In the genomic region with DNA sequence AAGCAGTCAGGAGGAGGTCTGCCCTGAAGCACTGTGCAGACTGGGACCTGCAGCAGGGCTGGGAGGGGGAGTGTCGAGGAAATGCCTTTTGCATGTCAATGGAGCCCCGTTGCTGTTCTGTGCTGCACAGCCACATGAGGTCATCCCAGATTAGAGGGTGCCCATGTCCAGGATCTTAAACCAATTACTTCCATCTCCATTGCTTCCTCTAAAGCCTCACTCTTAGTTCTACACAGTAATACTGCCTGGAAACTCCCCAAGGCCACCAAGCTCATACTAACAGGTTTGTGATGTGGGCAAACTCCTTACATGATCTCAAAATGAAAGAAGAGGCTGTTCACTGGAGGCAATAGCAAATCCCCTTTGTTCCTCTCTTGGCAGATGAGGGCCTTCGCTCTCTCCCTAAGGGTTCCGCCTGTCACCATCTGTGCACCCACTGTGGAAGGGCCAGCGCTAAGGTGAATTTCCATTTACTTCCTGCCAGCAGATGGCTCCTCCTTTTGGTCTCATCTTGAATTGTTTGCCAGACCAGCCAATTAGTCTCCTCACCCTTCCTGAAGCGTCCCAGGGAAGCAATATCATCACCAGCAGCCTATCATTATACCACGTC, we compare ENCODE assay signal across 8 cellular contexts. TPM values are rescaled to one million over a fixed set of nuclear protein-coding genes. Genes with fewer than 3 reads are reported as not detected.
DNase-seq lines count a peak whose midpoint lies in the region; ATAC-seq and TF ChIP-seq lines count a peak whose summit lies in the region.

No MANE protein-coding gene starts in this region.

- H3K4me1 Mint-ChIP-seq in activated naive CD8-positive, alpha-beta T cell treated with anti-CD3 and anti-CD28 coated beads, Interleukin-2, amount 10 ng/mL, durations not matched to agents 7 days and 5 days = peaks cover 8% of the 10 kb centered on the region
- peaks cover 12% of the 10 kb centered on the region for H3K4me1 Mint-ChIP-seq in activated naive CD8-positive, alpha-beta T cell treated with anti-CD3 and anti-CD28 coated beads for 36 hours
- H3K4me1 Mint-ChIP-seq in mesothelial cell of epicardium = peaks cover 3% of the 10 kb centered on the region

- peak overlapping the region; percentile 14 for H3K27ac Mint-ChIP-seq in activated naive CD8-positive, alpha-beta T cell treated with anti-CD3 and anti-CD28 coated beads, Interleukin-2, amount 10 ng/mL, durations not matched to agents 7 days and 5 days
- H3K27ac Mint-ChIP-seq in activated naive CD8-positive, alpha-beta T cell treated with anti-CD3 and anti-CD28 coated beads for 36 hours = no peak overlapping the region
- H3K27ac Mint-ChIP-seq in mesothelial cell of epicardium = no peak overlapping the region

- no peak overlapping the region for H3K4me3 Mint-ChIP-seq in activated naive CD8-positive, alpha-beta T cell treated with anti-CD3 and anti-CD28 coated beads, Interleukin-2, amount 10 ng/mL, durations not matched to agents 7 days and 5 days
- no peak overlapping the region for H3K4me3 Mint-ChIP-seq in activated naive CD8-positive, alpha-beta T cell treated with anti-CD3 and anti-CD28 coated beads for 36 hours
- H3K4me3 Mint-ChIP-seq in mesothelial cell of epicardium = no peak overlapping the region

- H3K9me3 Mint-ChIP-seq in activated naive CD8-positive, alpha-beta T cell treated with anti-CD3 and anti-CD28 coated beads, Interleukin-2, amount 10 ng/mL, durations not matched to agents 7 days and 5 days = no peaks in the 10 kb centered on the region
- no peaks in the 10 kb centered on the region for H3K9me3 Mint-ChIP-seq in activated naive CD8-positive, alpha-beta T cell treated with anti-CD3 and anti-CD28 coated beads for 36 hours
- H3K9me3 Mint-ChIP-seq in mesothelial cell of epicardium = no peaks in the 10 kb centered on the region

- H3K4me3 ChIP-seq in LNCaP clone FGC (ENCODE audit: low read depth, low read length) = no peak overlapping the region

- POLR2A ChIA-PET in activated naive CD8-positive, alpha-beta T cell treated with anti-CD3 and anti-CD28 coated beads, Interleukin-2, amount 10 ng/mL, durations not matched to agents 7 days and 5 days (lab: Charles Lee) = no interaction called here

- DNase-seq in activated naive CD8-positive, alpha-beta T cell treated with anti-CD3 and anti-CD28 coated beads, Interleukin-2, amount 10 ng/mL, durations not matched to agents 7 days and 5 days = no peak
- no peak for DNase-seq in activated naive CD8-positive, alpha-beta T cell treated with anti-CD3 and anti-CD28 coated beads for 36 hours
- DNase-seq in LNCaP clone FGC (ENCODE audit: low read depth) = no peak
- peak; percentile 97 for DNase-seq in cerebellar cortex (ENCODE audit: low spot score)
- peak; percentile 30 for DNase-seq in pons (ENCODE audit: low spot score)
- DNase-seq in NCI-H774 (lab: John Stamatoyannopoulos, UW) = no peak
- no peak for DNase-seq in mesothelial cell of epicardium (ENCODE audit: low spot score in 2 of 2, unreplicated experiment in 2 of 2)

- no peaks in the 10 kb centered on the region for H3K36me3 Mint-ChIP-seq in activated naive CD8-positive, alpha-beta T cell treated with anti-CD3 and anti-CD28 coated beads, Interleukin-2, amount 10 ng/mL, durations not matched to agents 7 days and 5 days
- H3K36me3 Mint-ChIP-seq in activated naive CD8-positive, alpha-beta T cell treated with anti-CD3 and anti-CD28 coated beads for 36 hours = no peaks in the 10 kb centered on the region
- no peaks in the 10 kb centered on the region for H3K36me3 Mint-ChIP-seq in mesothelial cell of epicardium

- no peak for ATAC-seq in activated naive CD8-positive, alpha-beta T cell treated with anti-CD3 and anti-CD28 coated beads, Interleukin-2, amount 10 ng/mL, durations not matched to agents 7 days and 5 days (ENCODE audit: low read depth)
- no peak for ATAC-seq in GM18870 (IDR thresholded peaks at IDR 0.05; ENCODE audit: unreplicated experiment)

- TF ChIP-seq CTCF in LNCaP clone FGC (IDR thresholded peaks at IDR 0.05; ENCODE audit: control insufficient read depth, extremely low read depth, insufficient read depth) = peak; percentile 19; the same call in 1 of the 2 replicates
- TF ChIP-seq CTCF in mesothelial cell of epicardium (IDR thresholded peaks at IDR 0.05; ENCODE audit: unreplicated experiment) = no peak

- H3K27me3 Mint-ChIP-seq in activated naive CD8-positive, alpha-beta T cell treated with anti-CD3 and anti-CD28 coated beads, Interleukin-2, amount 10 ng/mL, durations not matched to agents 7 days and 5 days = peaks cover 8% of the 10 kb centered on the region
- H3K27me3 Mint-ChIP-seq in activated naive CD8-positive, alpha-beta T cell treated with anti-CD3 and anti-CD28 coated beads for 36 hours = no peaks in the 10 kb centered on the region
- no peaks in the 10 kb centered on the region for H3K27me3 Mint-ChIP-seq in mesothelial cell of epicardium (ENCODE audit: low read depth)

RNA-seq across cellular contexts. Expression of a gene that starts 35.4 kb away (rescaled TPM):
- 10 to 100 TPM; 49.2 to 50.7 TPM for total RNA-seq in activated naive CD8-positive, alpha-beta T cell treated with anti-CD3 and anti-CD28 coated beads, Interleukin-2, amount 10 ng/mL, durations not matched to agents 7 days and 5 days
- 10 to 100 TPM; 93.7 to 94.4 TPM for total RNA-seq in activated naive CD8-positive, alpha-beta T cell treated with anti-CD3 and anti-CD28 coated beads for 36 hours
- total RNA-seq in mesothelial cell of epicardium = 95.5 to 96.4 TPM (median 96.2 TPM) in 3 replicates

Comparison
In these comparisons a context has a peak if more than half of its experiments do, and no peak if none do; other contexts are left out.
1. DNase-seq: peak in cerebellar cortex (single experiment) and pons (single experiment); none in activated naive CD8-positive, alpha-beta T cell treated with anti-CD3 and anti-CD28 coated beads, Interleukin-2, amount 10 ng/mL, durations not matched to agents 7 days and 5 days (single experiment), activated naive CD8-positive, alpha-beta T cell treated with anti-CD3 and anti-CD28 coated beads for 36 hours (single experiment), LNCaP clone FGC (single experiment), NCI-H774 (single experiment) and mesothelial cell of epicardium (0 of 2).